In genomic region chr16:70685061-70685937, GRCh38 we compare ENCODE assay signal across 8 cellular contexts. TPM values are rescaled to one million over a fixed set of nuclear protein-coding genes. Genes with fewer than 3 reads are reported as not detected.
DNase-seq lines count a peak whose midpoint lies in the region; ATAC-seq and TF ChIP-seq lines count a peak whose summit lies in the region.

No MANE protein-coding gene starts in this region.

- H3K79me2 ChIP-seq in mammary epithelial cell (ENCODE audit: insufficient read depth, low read length) = peaks cover 53% of the 10 kb centered on the region

- H3K4me3 ChIP-seq in A673 (ENCODE audit: low read depth, low read length, poor library complexity, severe bottlenecking) (peak overlapping the region; percentile 65), HUES6 (ENCODE audit: low read depth, low read length) (peak overlapping the region; percentile 80), mammary epithelial cell (replicated peaks in 1 of 3; ENCODE audit: insufficient read depth in 1 of 3, low read depth in 2 of 3, low read length in 3 of 3) (peak overlapping the region; percentile 84 to 92 (median 88)), lower leg skin (ENCODE audit: low read depth, poor library complexity, severe bottlenecking) (peak overlapping the region; percentile 64), transverse colon (peak overlapping the region; percentile 57 to 61 (median 58))

- peak overlapping the region; percentile 80 for H3K27ac ChIP-seq in A673 (ENCODE audit: low read depth, low read length, poor library complexity, severe bottlenecking)
- H3K27ac ChIP-seq in HUES6 (ENCODE audit: low read depth, low read length) = no peak overlapping the region; the same call in 1 of the 2 replicates
- peak overlapping the region; percentile 26 for H3K27ac ChIP-seq in mammary epithelial cell (ENCODE audit: insufficient read depth, low read depth, low read length)
- H3K27ac ChIP-seq in transverse colon = peak overlapping the region; percentile 80 to 91 (median 89)

- peak; percentile 42 for DNase-seq in A673 (ENCODE audit: low spot score)
- no peak for DNase-seq in mammary epithelial cell
- DNase-seq in lower leg skin (ENCODE audit: low spot score in 2 of 2) = no peak
- DNase-seq in transverse colon = no peak
- no peak for DNase-seq in H4 (ENCODE audit: low spot score)
- DNase-seq in midbrain (lab: John Stamatoyannopoulos, UW) = no peak

- TF ChIP-seq CTCF in A673 (conservative IDR thresholded peaks at IDR 0.05; ENCODE audit: low read depth, low read length) (no peak), mammary epithelial cell (conservative IDR thresholded peaks at IDR 0.05 in 1 of 2, IDR thresholded peaks at IDR 0.05 in 1 of 2; ENCODE audit: extremely low read depth in 1 of 2, insufficient read depth in 1 of 2, low read depth in 1 of 2, low read length in 2 of 2) (no peak), lower leg skin (IDR thresholded peaks at IDR 0.05) (no peak), transverse colon (IDR thresholded peaks at IDR 0.05) (no peak)

- dilution Hi-C loops in mammary epithelial cell (cut with HindIII; ENCODE audit: low sequenced_read_pairs) = no loop called here

- H3K4me2 ChIP-seq in mammary epithelial cell (ENCODE audit: insufficient read depth, low read depth, low read length) = peak overlapping the region; percentile 92

- no peak for TF ChIP-seq EP300 in transverse colon (IDR thresholded peaks at IDR 0.05; ENCODE audit: low read depth)

- H3K36me3 ChIP-seq in A673 (ENCODE audit: insufficient read depth, low read length, poor library complexity, severe bottlenecking) = peaks cover 3% of the 10 kb centered on the region
- H3K36me3 ChIP-seq in HUES6 (ENCODE audit: control insufficient read depth, insufficient read depth, low read length) = no peaks in the 10 kb centered on the region
- H3K36me3 ChIP-seq in mammary epithelial cell (ENCODE audit: insufficient read depth, low read length) = no peaks in the 10 kb centered on the region
- H3K36me3 ChIP-seq in transverse colon = no peaks in the 10 kb centered on the region

- H3K9me3 ChIP-seq in A673 (ENCODE audit: low read depth, low read length, poor library complexity, severe bottlenecking) (no peaks in the 10 kb centered on the region), HUES6 (ENCODE audit: control insufficient read depth, insufficient read depth, low read depth, low read length) (no peaks in the 10 kb centered on the region), mammary epithelial cell (replicated peaks; ENCODE audit: insufficient read depth, low read length) (no peaks in the 10 kb centered on the region), transverse colon (no peaks in the 10 kb centered on the region)

- WGBS in mammary epithelial cell (ENCODE audit: low coverage, missing lambda C conversion rate) = 1% methylated on average over 15 of the region's 90 CpGs
- WGBS in lower leg skin, 2 donors = 2 to 4% methylated on average over 34 to 58 of the region's 90 CpGs
- WGBS in transverse colon (ENCODE audit: low coverage in 1 of 2), 2 donors = 6% methylated on average over 19 of the region's 90 CpGs; no CpG with 5 or more reads in 1 of the 2 donors

- H3K9ac ChIP-seq in HUES6 (ENCODE audit: low read length) (peak overlapping the region; percentile 80), mammary epithelial cell (ENCODE audit: insufficient read depth, low read length) (peak overlapping the region; percentile 70)

- H3K27me3 ChIP-seq in A673 (replicated peaks; ENCODE audit: insufficient read depth, low read depth, low read length, poor library complexity) (no peaks in the 10 kb centered on the region), HUES6 (ENCODE audit: control insufficient read depth, insufficient read depth, low read length) (peaks cover 4% of the 10 kb centered on the region; the same call in 1 of the 2 replicates), mammary epithelial cell (ENCODE audit: insufficient read depth, low read length) (no peaks in the 10 kb centered on the region), transverse colon (peaks cover 6% of the 10 kb centered on the region)

- no peaks in the 10 kb centered on the region for H4K20me1 ChIP-seq in mammary epithelial cell (ENCODE audit: insufficient read depth, low read length)

- TF ChIP-seq POLR2A in lower leg skin (IDR thresholded peaks at IDR 0.05) (no peak), transverse colon (IDR thresholded peaks at IDR 0.05) (no peak)

- peak overlapping the region; percentile 63 for H2AFZ ChIP-seq in mammary epithelial cell (ENCODE audit: low read depth, low read length)

- H3K4me1 ChIP-seq in A673 (ENCODE audit: insufficient read depth, low read length, poor library complexity, severe bottlenecking) = peaks cover 25% of the 10 kb centered on the region
- peaks cover 40% of the 10 kb centered on the region for H3K4me1 ChIP-seq in HUES6 (ENCODE audit: control insufficient read depth, insufficient read depth, low read length)
- H3K4me1 ChIP-seq in mammary epithelial cell (ENCODE audit: insufficient read depth, low read length) = peaks cover 63% of the 10 kb centered on the region
- peaks cover 59 to 93% (median 80%) of the 10 kb centered on the region in 4 donors for H3K4me1 ChIP-seq in transverse colon

- POLR2A ChIA-PET in A673 (lab: Charles Lee; ENCODE audit: low non-redundant PET) = interaction anchor here (0.6 kb wide), 1 partner anchor 1185 kb away, joined by 3 read pairs; no protein-coding TSS in a partner anchor

- no TSS peak for BruUV-seq in A673 (replicated peaks; lab: Mats Ljungman, UMichigan)
- no TSS peak for BruUV-seq in mammary epithelial cell (replicated peaks; lab: Mats Ljungman, UMichigan)

- intact Hi-C loops in A673 (cut with micrococcal nuclease; ENCODE audit: unreplicated experiment) (loop anchor here (5.0 to 10.0 kb wide), 2 partner anchors 67 to 680 kb away; no protein-coding TSS in a partner anchor), mammary epithelial cell (cut with micrococcal nuclease) (loop anchor here (1.0 to 10.0 kb wide), 3 partner anchors 30 to 680 kb away; no protein-coding TSS in a partner anchor), lower leg skin (cut with DNase I; ENCODE audit: low total_unique reads) (no loop called here), transverse colon (cut with DNase I; ENCODE audit: low total_unique reads) (no loop called here)

- no peak for ATAC-seq in GM21515 (IDR thresholded peaks at IDR 0.05; ENCODE audit: unreplicated experiment)

- CTCF ChIA-PET in A673 (lab: Charles Lee) = no interaction called here
- CTCF ChIA-PET in mammary epithelial cell (lab: Charles Lee; ENCODE audit: low non-redundant PET) = interaction anchor here (0.6 to 0.7 kb wide), 2 partner anchors 54 to 844 kb away, joined by 3 to 6 read pairs; no protein-coding TSS in a partner anchor

- in situ Hi-C loops in mammary epithelial cell (cut with MboI; ENCODE audit: low sequenced_read_pairs in 2 of 2) (loop anchor here (5.0 to 10.0 kb wide), 2 partner anchors 47 to 80 kb away; no protein-coding TSS in a partner anchor), transverse colon (cut with MboI; ENCODE audit: low pct_ligation_motif_present in 1 of 4, low pct_unique_long_range_greater_than_20kb in 1 of 4, low sequenced_read_pairs in 3 of 4) (loop anchor here in 1 of 4 donors (10.0 kb wide), 1 partner anchor 80 kb away; no protein-coding TSS in a partner anchor)

RNA-seq across cellular contexts. Expression of gene MTSS2, which starts 0.6 kb away (rescaled TPM):
- total RNA-seq in A673 (2021) = 47.6 and 54.8 TPM in 2 replicates
- 10 to 100 TPM; 25.8 to 42.9 TPM for total RNA-seq in mammary epithelial cell
- 46.7 TPM for polyA plus RNA-seq in mammary epithelial cell
- polyA minus RNA-seq in mammary epithelial cell = 28.8 TPM
- 10 to 100 TPM; 18.4 to 55.5 (median 25.2) TPM for total RNA-seq in lower leg skin
- 100 to 1,000 TPM in 1 of 4 donors, 10 to 100 TPM in 3; 13.9 to 149 (median 33.8) TPM for total RNA-seq in transverse colon
- total RNA-seq in H4 (2014; rRNA removed; shearing (Covaris generic)) = 8.6 and 13.9 TPM in 2 replicates

RNA-seq across cellular contexts. Expression of gene IL34, which starts 38.9 kb away (rescaled TPM):
- total RNA-seq in A673 (2021) = not detected in 2 replicates
- 10 to 100 TPM in 1 of 2 donors, under 1 TPM in 1; 0.49 to 42.7 TPM for total RNA-seq in mammary epithelial cell
- polyA plus RNA-seq in mammary epithelial cell = 0.84 TPM
- 2.3 TPM for polyA minus RNA-seq in mammary epithelial cell
- 100 to 1,000 TPM in 3 of 4 donors, 10 to 100 TPM in 1; 96.9 to 158 (median 129) TPM for total RNA-seq in lower leg skin
- 1 to 10 TPM in 2 of 4 donors, not detected in 2; 1.1 to 1.4 TPM for total RNA-seq in transverse colon
- not detected in 2 replicates for total RNA-seq in H4 (2014; rRNA removed; shearing (Covaris generic))

Comparison
In these comparisons a context has a peak if more than half of its experiments do, and no peak if none do; other contexts are left out.
1. intact Hi-C loops: an anchor here in A673 (5.0 to 10.0 kb wide) and mammary epithelial cell (1.0 to 10.0 kb wide); none called in lower leg skin and transverse colon.